Comparison of ENCODE assay signal across 1 cellular context in the genomic region with DNA sequence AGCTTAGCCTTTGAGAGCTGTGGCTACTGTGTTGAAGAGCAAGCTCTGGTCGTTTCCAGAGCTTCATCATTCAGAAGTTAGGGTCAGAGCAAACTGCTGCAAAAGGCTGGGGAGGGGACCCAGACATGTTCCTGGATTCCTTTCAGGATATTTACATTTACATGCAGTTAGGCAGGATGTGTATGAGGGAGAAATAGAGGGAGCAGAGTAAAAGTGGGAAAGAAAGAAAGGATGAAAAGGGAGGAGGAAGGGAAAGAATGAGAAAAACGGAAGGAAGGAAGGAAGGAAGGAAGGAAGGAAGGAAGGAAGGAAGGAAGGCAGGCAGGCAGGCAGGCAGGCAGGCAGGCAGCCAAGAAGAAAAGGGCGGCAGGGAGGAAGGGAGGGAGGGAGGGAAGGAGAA.
TF ChIP-seq lines count a peak whose summit lies in the region.

No MANE protein-coding gene starts in this region.

TF ChIP-seq in GM12878, 131 proteins besides CTCF, POLR2A, EP300 and RAD21:
- TF ChIP-seq HDGF (IDR thresholded peaks at IDR 0.05) (0 out of 2 replicates have a peak, but pooled peaks have one; percentile 28), CHD1 (IDR thresholded peaks at IDR 0.05; ENCODE audit: low read depth, low read length) (no peak)
